8 cellular contexts compared by ENCODE assay signal in the genomic region with DNA sequence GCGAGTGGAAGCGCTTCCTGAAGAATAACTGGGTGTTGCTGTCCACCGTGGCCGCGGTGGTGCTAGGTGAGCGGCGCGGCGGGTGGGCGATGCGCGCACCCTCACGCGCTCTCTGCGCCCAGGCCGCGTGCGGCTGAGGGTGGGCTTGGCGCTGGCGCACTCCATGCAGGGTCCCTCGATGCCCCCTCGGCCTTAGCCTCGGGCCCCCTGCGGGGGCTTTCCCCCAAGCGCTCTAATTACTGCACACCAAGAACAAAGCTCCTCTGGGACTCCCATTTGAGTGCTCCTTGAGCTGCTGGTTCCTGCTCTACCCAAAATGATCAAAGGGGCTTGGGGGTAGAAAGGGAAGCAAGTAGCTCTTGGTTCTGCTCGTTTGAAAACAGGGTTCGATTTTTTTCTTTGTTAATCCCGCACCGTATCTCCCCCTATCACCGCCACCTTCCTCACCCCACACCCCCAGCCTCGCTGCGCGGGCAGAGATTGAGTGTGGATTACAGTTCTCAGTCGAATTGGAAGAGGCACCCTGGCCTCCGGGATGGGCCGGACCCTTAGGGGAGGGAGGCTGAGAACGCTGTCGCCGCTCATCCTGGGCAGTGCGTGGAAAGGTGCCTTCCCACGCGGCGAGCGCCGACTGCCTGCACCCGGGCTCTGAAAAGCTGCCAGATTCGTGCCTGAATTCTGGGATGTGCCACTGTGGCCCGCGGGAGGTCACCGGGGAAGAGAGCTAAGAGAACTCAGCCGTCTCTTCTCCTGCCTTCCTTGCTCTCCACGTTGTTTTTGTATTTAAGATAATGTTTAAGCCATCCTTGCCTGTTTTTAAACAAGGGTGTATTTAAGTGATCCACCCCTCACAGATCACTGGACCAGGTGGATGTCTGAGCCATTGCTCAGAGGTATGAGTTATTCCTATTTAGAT. TPM values are rescaled to one million over a fixed set of nuclear protein-coding genes. Genes with fewer than 3 reads are reported as not detected.
DNase-seq lines count a peak whose midpoint lies in the region; ATAC-seq and TF ChIP-seq lines count a peak whose summit lies in the region.

No MANE protein-coding gene starts in this region.

- peak overlapping the region; percentile 56 to 90 (median 59) for H3K27ac Mint-ChIP-seq in nephron

- BruUV-seq in PC-3 (replicated peaks; lab: Mats Ljungman, UMichigan): no TSS peak
- no TSS peak for BruUV-seq in OCI-LY7 (replicated peaks; lab: Mats Ljungman, UMichigan)

- no peaks in the 10 kb centered on the region for H3F3A ChIP-seq in PC-3 (ENCODE audit: low read length, unreplicated experiment)

- TF ChIP-seq CTCF in GM12864 (IDR thresholded peaks at IDR 0.05; ENCODE audit: low read depth, low read length, missing control alignments) (no peak), PC-3 (conservative IDR thresholded peaks at IDR 0.05; ENCODE audit: low read depth, low read length) (no peak), epithelial cell of proximal tubule (conservative IDR thresholded peaks at IDR 0.05; ENCODE audit: low read depth, low read length) (no peak), nephron (IDR thresholded peaks at IDR 0.05; ENCODE audit: unreplicated experiment in 3 of 3) (no peak), OCI-LY7 (conservative IDR thresholded peaks at IDR 0.05; ENCODE audit: low read length) (no peak)

- CTCF ChIA-PET in PC-3 (lab: Charles Lee): interaction anchor here (0.6 to 0.9 kb wide), 2 partner anchors 40 to 152 kb away, joined by 3 read pairs; no protein-coding TSS in a partner anchor
- CTCF ChIA-PET in OCI-LY7 (lab: Charles Lee; ENCODE audit: unreplicated experiment): no interaction called here

- ATAC-seq in GM21737 (IDR thresholded peaks at IDR 0.05; ENCODE audit: unreplicated experiment) (peak; percentile 13), PC-3 (peak; percentile 5)

- H3K27me3 Mint-ChIP-seq in nephron (ENCODE audit: low read depth): peaks cover 61% of the 10 kb centered on the region

- H3K4me2 ChIP-seq in PC-3 (ENCODE audit: low read length) (peak overlapping the region; percentile 87), OCI-LY7 (ENCODE audit: low read length) (no peak overlapping the region)

- H3K27me3 ChIP-seq in PC-3 (ENCODE audit: low read length): no peaks in the 10 kb centered on the region

- no peaks in the 10 kb centered on the region for H3K79me2 ChIP-seq in PC-3 (ENCODE audit: low read length)
- no peaks in the 10 kb centered on the region for H3K79me2 ChIP-seq in OCI-LY7 (ENCODE audit: insufficient read depth, low read depth, low read length)

- H3K4me3 Mint-ChIP-seq in nephron: peak overlapping the region; percentile 90 to 93 (median 91)

- no peak overlapping the region for H3K27ac ChIP-seq in PC-3 (ENCODE audit: low read length)
- H3K27ac ChIP-seq in OCI-LY7 (ENCODE audit: low read depth, low read length, poor library complexity, severe bottlenecking): no peak overlapping the region

- H3K9me3 ChIP-seq in PC-3 (ENCODE audit: low read length) (no peaks in the 10 kb centered on the region), OCI-LY7 (ENCODE audit: low read length) (no peaks in the 10 kb centered on the region)

- POLR2A ChIA-PET in PC-3 (lab: Charles Lee; ENCODE audit: unreplicated experiment) (no interaction called here), OCI-LY7 (lab: Charles Lee) (interaction anchor here (0.6 to 1.3 kb wide), 2 partner anchors 10 to 1446 kb away, joined by 3 read pairs; no protein-coding TSS in a partner anchor)

- peak overlapping the region; percentile 40; the same call in 1 of the 2 replicates for H3K9ac ChIP-seq in PC-3 (ENCODE audit: low read length)

- DNase-seq in GM12864 (ENCODE audit: low read depth): no peak
- DNase-seq in PC-3: no peak
- DNase-seq in epithelial cell of proximal tubule (ENCODE audit: low read depth): no peak
- DNase-seq in stimulated activated CD4-positive, alpha-beta T cell treated with anti-CD3 and anti-CD28 coated beads, Interleukin-2, amount 100 ng/mL, for 48 hours: no peak
- DNase-seq in OCI-LY7 (ENCODE audit: low spot score): no peak
- no peak for DNase-seq in T1000 (lab: John Stamatoyannopoulos, UW)

- H4K20me1 ChIP-seq in PC-3 (ENCODE audit: low read length): no peaks in the 10 kb centered on the region
- H4K20me1 ChIP-seq in OCI-LY7 (ENCODE audit: insufficient read depth, low read length): no peaks in the 10 kb centered on the region

- H3K36me3 Mint-ChIP-seq in nephron (ENCODE audit: low read depth): no peaks in the 10 kb centered on the region

- no peaks in the 10 kb centered on the region for H3K36me3 ChIP-seq in PC-3 (ENCODE audit: low read depth, low read length)
- H3K36me3 ChIP-seq in OCI-LY7 (ENCODE audit: insufficient read depth, low read length): no peaks in the 10 kb centered on the region

- intact Hi-C loops in PC-3 (cut with micrococcal nuclease) (loop anchor here (1.0 to 10.0 kb wide), 4 partner anchors 40 to 186 kb away; a partner anchor contains a TSS), OCI-LY7 (cut with micrococcal nuclease; ENCODE audit: unreplicated experiment) (no loop called here)

- H3K4me1 ChIP-seq in PC-3 (ENCODE audit: insufficient read depth, low read length): peaks cover 10% of the 10 kb centered on the region; the same call in 1 of the 2 replicates
- H3K4me1 ChIP-seq in OCI-LY7 (ENCODE audit: insufficient read depth, low read length, poor library complexity, severe bottlenecking): no peaks in the 10 kb centered on the region

- H3K4me1 Mint-ChIP-seq in nephron: peaks cover 18% of the 10 kb centered on the region

- no peaks in the 10 kb centered on the region for H3K9me2 ChIP-seq in PC-3 (replicated peaks; ENCODE audit: low read length)
- H3K9me2 ChIP-seq in OCI-LY7 (ENCODE audit: insufficient read depth, low read length): no peaks in the 10 kb centered on the region

- H3K9me3 Mint-ChIP-seq in nephron: no peaks in the 10 kb centered on the region

- H3K4me3 ChIP-seq in GM12864 (ENCODE audit: low read depth, low read length) (peak overlapping the region; percentile 97), PC-3 (ENCODE audit: low read length) (peak overlapping the region; percentile 85), epithelial cell of proximal tubule (ENCODE audit: low read depth, low read length) (peak overlapping the region; percentile 98), OCI-LY7 (ENCODE audit: low read depth, low read length, poor library complexity, severe bottlenecking) (no peak overlapping the region)

- H2AFZ ChIP-seq in PC-3 (ENCODE audit: low read length): peak overlapping the region; percentile 93
- H2AFZ ChIP-seq in OCI-LY7 (ENCODE audit: low read length): no peak overlapping the region

RNA-seq across cellular contexts. Expression of a gene that starts 0.7 kb away (rescaled TPM):
- 3.2 and 4.8 TPM in 2 replicates for total RNA-seq in PC-3 (2014; rRNA removed)
- total RNA-seq in epithelial cell of proximal tubule: 9.8 and 32.1 TPM in 2 replicates
- not detected in 2 replicates for total RNA-seq in OCI-LY7 (2014; rRNA removed; shearing (Covaris generic))
- not detected in 2 replicates for total RNA-seq in OCI-LY7 (2022)
